ENCODE assay signal across 20 cellular contexts in the genomic region with DNA sequence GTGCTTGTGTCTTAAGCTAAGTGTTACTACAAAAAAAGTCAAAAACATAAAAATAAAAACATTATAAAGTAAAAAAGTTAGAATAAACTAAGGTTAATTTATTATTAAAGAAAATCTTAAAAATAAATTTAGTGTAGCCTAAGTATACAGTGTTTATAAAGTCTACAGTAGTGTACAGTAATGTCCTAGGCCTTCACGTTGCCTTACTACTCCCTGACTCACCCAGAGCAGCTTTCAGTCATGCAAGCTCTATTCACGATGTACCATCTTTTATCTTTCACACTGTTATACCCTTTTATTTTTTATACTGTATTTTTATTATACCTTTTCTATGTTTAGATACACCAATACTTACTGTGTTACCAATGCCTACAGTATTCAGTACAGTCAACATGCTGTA.
DNase-seq lines count a peak whose midpoint lies in the region; ATAC-seq, FAIRE-seq and TF ChIP-seq lines count a peak whose summit lies in the region.
"Had no signal": no experiment of that assay in that cellular context is flagged by ENCODE, and none has a peak within 500 bp of the region (broad histone marks: within the 10 kb centered on the region; RNA-seq: fewer than 3 reads in every experiment).

No MANE protein-coding gene starts in this region.

- TF ChIP-seq CTCF in RWPE2 (IDR thresholded peaks at IDR 0.05; ENCODE audit: poor library complexity, severe bottlenecking) (no peak), kidney (IDR thresholded peaks at IDR 0.05; ENCODE audit: borderline replicate concordance, extremely low read depth, insufficient read depth) (no peak)

- H3K27me3 ChIP-seq in RWPE2 (ENCODE audit: insufficient read depth, poor library complexity, severe bottlenecking) = no peaks in the 10 kb centered on the region

- peak; percentile 24 for DNase-seq in ELR (ENCODE audit: low read depth)
- peak; percentile 27 for DNase-seq in M059J (ENCODE audit: low read depth)
- no peak for DNase-seq in RWPE2 (ENCODE audit: low spot score)
- no peak for DNase-seq in kidney
- DNase-seq in NCI-H2029 (lab: John Stamatoyannopoulos, UW) = no peak
- no peak for DNase-seq in NCI-H748 (lab: John Stamatoyannopoulos, UW; ENCODE audit: unreplicated experiment)
- no peak for DNase-seq in activated CD8-positive, alpha-beta memory T cell treated with anti-CD3 and anti-CD28 coated beads, Interleukin-2, amount 50 U/mL, for 4 hours
- DNase-seq in stimulated activated CD8-positive, alpha-beta memory T cell treated with anti-CD3 and anti-CD28 coated beads, Interleukin-4, amount 100 ng/mL, for 48 hours = no peak
- DNase-seq: 8988T, C1 segment of cervical spinal cord, Caco-2, DMS153, DND-41, GDM1, GM23248, H7 had no signal

- H3K4me1 ChIP-seq in RWPE2 (ENCODE audit: insufficient read depth, poor library complexity, severe bottlenecking) (peaks cover 6% of the 10 kb centered on the region), kidney (ENCODE audit: control insufficient read depth in 1 of 2, insufficient read depth in 1 of 2, low read depth in 1 of 2, low read length in 2 of 2) (no peaks in the 10 kb centered on the region)
- H3K4me1 ChIP-seq: Caco-2 had no signal

- no peaks in the 10 kb centered on the region for H3K36me3 ChIP-seq in RWPE2 (ENCODE audit: low read depth)
- no peaks in the 10 kb centered on the region for H3K36me3 ChIP-seq in kidney (ENCODE audit: control insufficient read depth in 1 of 2, insufficient read depth in 2 of 2, low read length in 2 of 2)

- no peak overlapping the region for H3K27ac ChIP-seq in RWPE2 (ENCODE audit: poor library complexity, severe bottlenecking)
- no peak overlapping the region for H3K27ac ChIP-seq in kidney (ENCODE audit: low read depth in 2 of 2, low read length in 2 of 2)
- H3K27ac ChIP-seq: GM23248 had no signal

- no peak overlapping the region for H3K9ac ChIP-seq in kidney (ENCODE audit: low read length in 2 of 2)
- H3K9ac ChIP-seq: GM23248 had no signal

- FAIRE-seq in kidney (lab: Jason Lieb, UNC) = peak; percentile 56
- FAIRE-seq: GM12878, GM19239, H1 had no signal

- no peaks in the 10 kb centered on the region for H3K9me3 ChIP-seq in RWPE2 (ENCODE audit: severe bottlenecking)
- no peaks in the 10 kb centered on the region for H3K9me3 ChIP-seq in kidney (ENCODE audit: control insufficient read depth in 1 of 2, low read length in 2 of 2)
- H3K9me3 ChIP-seq: Caco-2 had no signal

- intact Hi-C loops in kidney (cut with DNase I) = no loop called here

- H3K4me3 ChIP-seq in RWPE2 (ENCODE audit: severe bottlenecking) (no peak overlapping the region), kidney (ENCODE audit: low read length in 2 of 2) (no peak overlapping the region)
- H3K4me3 ChIP-seq: GM12878, GM23248 had no signal

- peak; percentile 61; the same call in 2 of the 3 replicates for ATAC-seq in RWPE2 (ENCODE audit: low read depth)
- ATAC-seq: GM12878, HCT116 had no signal

Comparison
In these comparisons a context has a peak if more than half of its experiments do, and no peak if none do; other contexts are left out.
1. DNase-seq: peak in ELR (single experiment) and M059J (single experiment); none in RWPE2 (single experiment), kidney (single experiment), NCI-H2029 (single experiment), NCI-H748 (single experiment), activated CD8-positive, alpha-beta memory T cell treated with anti-CD3 and anti-CD28 coated beads, Interleukin-2, amount 50 U/mL, for 4 hours (single experiment) and stimulated activated CD8-positive, alpha-beta memory T cell treated with anti-CD3 and anti-CD28 coated beads, Interleukin-4, amount 100 ng/mL, for 48 hours (single experiment).